37 cellular contexts compared by ENCODE assay signal in the genomic region with DNA sequence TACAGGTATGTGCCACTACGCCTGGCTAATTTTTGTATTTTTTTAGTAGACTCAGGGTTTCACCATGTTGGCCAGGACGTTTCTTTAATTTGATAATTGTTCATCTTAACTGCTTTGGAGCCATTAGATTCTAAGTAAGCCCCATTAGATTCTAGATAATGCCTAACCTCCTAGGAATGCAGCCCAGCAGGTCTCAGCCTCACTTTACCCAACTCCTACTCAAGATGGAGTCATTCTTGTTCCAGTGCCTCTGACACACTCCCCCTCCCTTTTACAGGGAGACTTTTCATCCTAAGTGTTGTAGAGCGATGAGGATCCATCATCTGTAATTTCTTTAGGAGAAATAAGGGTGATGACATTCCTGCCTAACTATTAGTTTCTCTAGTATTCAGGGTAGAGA. TPM values are rescaled to one million over a fixed set of nuclear protein-coding genes. Genes with fewer than 3 reads are reported as not detected.
"Had no signal": no experiment of that assay in that cellular context is flagged by ENCODE, and none has a peak within 500 bp of the region (broad histone marks: within the 10 kb centered on the region; RNA-seq: fewer than 3 reads in every experiment).

No MANE protein-coding gene starts in this region.

- H3K27ac Mint-ChIP-seq: activated B cell treated with CpG ODN at 0.5 μM for 24 hours; activated CD4-positive, alpha-beta memory T cell treated with anti-CD3 and anti-CD28 coated beads for 36 hours; activated CD4-positive, alpha-beta T cell treated with anti-CD3 and anti-CD28 coated beads, Interleukin-2, amount 10 ng/mL, durations not matched to agents 24 days and 14 days; activated CD8-positive, alpha-beta T cell treated with anti-CD3 and anti-CD28 coated beads for 36 hours; activated naive CD4-positive, alpha-beta T cell treated with anti-CD3 and anti-CD28 coated beads, Interleukin-2, amount 10 ng/mL, durations not matched to agents 7 days and 5 days; activated naive CD4-positive, alpha-beta T cell treated with anti-CD3 and anti-CD28 coated beads, Interleukin-2, amount 50 U/mL, for 24 hours; activated naive CD8-positive, alpha-beta T cell treated with anti-CD3 and anti-CD28 coated beads for 36 hours; activated T-cell treated with anti-CD3 and anti-CD28 coated beads, Interleukin-2, amount 50 U/mL, for 72 hours; activated T-helper 1 cell treated with anti-CD3 and anti-CD28 coated beads, Interleukin-12 subunit alpha, Interleukin-12 subunit beta, Interleukin-2, Interleukin-4 antibody, amounts not matched to agents 30 ng/mL and 10 ng/mL and 1 ng/mL, durations not matched to agents 14 hours and 24 hours and 36 hours; activated T-helper 17 cell treated with anti-CD3 and anti-CD28 coated beads, Interleukin-2, amount 50 U/mL, for 72 hours; T-helper 1 cell treated with Interleukin-12 subunit alpha and Interleukin-12 subunit beta and Interleukin-4 antibody, amounts not matched to agents 30 μg/mL and 1 μg/mL, for 36 hours; T-helper 2 cell treated with Interferon-gamma antibody and Interleukin-4, amounts not matched to agents 5 μg/mL and 100 μg/mL, for 36 hours had no signal

- H3K9me3 Mint-ChIP-seq: activated B cell treated with CpG ODN at 0.5 μM for 24 hours; activated CD4-positive, alpha-beta memory T cell treated with anti-CD3 and anti-CD28 coated beads for 36 hours; activated CD4-positive, alpha-beta T cell treated with anti-CD3 and anti-CD28 coated beads, Interleukin-2, amount 10 ng/mL, durations not matched to agents 24 days and 14 days; activated CD8-positive, alpha-beta T cell treated with anti-CD3 and anti-CD28 coated beads for 36 hours; activated naive CD4-positive, alpha-beta T cell treated with anti-CD3 and anti-CD28 coated beads, Interleukin-2, amount 10 ng/mL, durations not matched to agents 7 days and 5 days; activated naive CD4-positive, alpha-beta T cell treated with anti-CD3 and anti-CD28 coated beads, Interleukin-2, amount 50 U/mL, for 24 hours; activated naive CD8-positive, alpha-beta T cell treated with anti-CD3 and anti-CD28 coated beads for 36 hours; activated T-cell treated with anti-CD3 and anti-CD28 coated beads, Interleukin-2, amount 50 U/mL, for 4 hours; activated T-cell treated with anti-CD3 and anti-CD28 coated beads, Interleukin-2, amount 50 U/mL, for 72 hours; activated T-helper 1 cell treated with anti-CD3 and anti-CD28 coated beads, Interleukin-12 subunit alpha, Interleukin-12 subunit beta, Interleukin-2, Interleukin-4 antibody, amounts not matched to agents 30 ng/mL and 10 ng/mL and 1 ng/mL, durations not matched to agents 14 hours and 24 hours and 36 hours; activated T-helper 17 cell treated with anti-CD3 and anti-CD28 coated beads, Interleukin-2, amount 50 U/mL, for 72 hours; central memory CD8-positive, alpha-beta T cell; T-helper 1 cell treated with Interleukin-12 subunit alpha and Interleukin-12 subunit beta and Interleukin-4 antibody, amounts not matched to agents 30 μg/mL and 1 μg/mL, for 36 hours; T-helper 2 cell treated with Interferon-gamma antibody and Interleukin-4, amounts not matched to agents 5 μg/mL and 100 μg/mL, for 36 hours had no signal

- H3K36me3 Mint-ChIP-seq: activated CD4-positive, alpha-beta memory T cell treated with anti-CD3 and anti-CD28 coated beads for 36 hours; activated naive CD4-positive, alpha-beta T cell treated with anti-CD3 and anti-CD28 coated beads, Interleukin-2, amount 10 ng/mL, durations not matched to agents 7 days and 5 days; activated naive CD4-positive, alpha-beta T cell treated with anti-CD3 and anti-CD28 coated beads, Interleukin-2, amount 50 U/mL, for 24 hours; activated naive CD8-positive, alpha-beta T cell treated with anti-CD3 and anti-CD28 coated beads for 36 hours had no signal

- H3K36me3 ChIP-seq: adrenal gland, brain microvascular endothelial cell, breast epithelium, cardiac muscle cell had no signal

- H3K4me3 ChIP-seq: adrenal gland, body of pancreas, breast epithelium, cardiac muscle cell had no signal

- H3K9me3 ChIP-seq: adrenal gland, body of pancreas, breast epithelium had no signal

- ATAC-seq: activated CD8-positive, alpha-beta T cell treated with anti-CD3 and anti-CD28 coated beads for 36 hours; activated T-cell treated with anti-CD3 and anti-CD28 coated beads, Interleukin-2, amount 50 U/mL, for 4 hours; activated T-cell treated with anti-CD3 and anti-CD28 coated beads, Interleukin-2, amount 50 U/mL, for 72 hours; activated T-helper 17 cell treated with anti-CD3 and anti-CD28 coated beads, Interleukin-2, amount 50 U/mL, for 72 hours; body of pancreas had no signal

- H3K27me3 ChIP-seq: adrenal gland, body of pancreas, brain microvascular endothelial cell, breast epithelium, cardiac muscle cell had no signal

- H3K27ac ChIP-seq: adrenal gland, body of pancreas, brain microvascular endothelial cell, breast epithelium, cardiac muscle cell, VCaP had no signal

- H3K4me1 ChIP-seq: adrenal gland, body of pancreas, breast epithelium had no signal

- DNase-seq: activated B cell treated with CpG ODN at 0.5 μM for 24 hours; activated CD4-positive, alpha-beta memory T cell treated with anti-CD3 and anti-CD28 coated beads for 36 hours; activated CD4-positive, alpha-beta T cell treated with anti-CD3 and anti-CD28 coated beads for 4 hours; activated CD4-positive, alpha-beta T cell treated with anti-CD3 and anti-CD28 coated beads, Interleukin-2, amount 10 ng/mL, durations not matched to agents 24 days and 14 days; activated CD4-positive, alpha-beta T cell treated with anti-CD3 and anti-CD28 coated beads, Interleukin-2, amount 50 U/mL, for 1 hour; activated CD4-positive, alpha-beta T cell treated with anti-CD3 and anti-CD28 coated beads, Interleukin-2, amount 50 U/mL, for 4 hours; activated CD4-positive, CD25-positive, alpha-beta regulatory T cell treated with anti-CD3 and anti-CD28 coated beads, Interleukin-2, amount 50 U/mL, for 72 hours; activated CD8-positive, alpha-beta memory T cell treated with anti-CD3 and anti-CD28 coated beads, Interleukin-2, amount 50 U/mL, for 4 hours; activated CD8-positive, alpha-beta T cell treated with anti-CD3 and anti-CD28 coated beads for 36 hours; activated effector memory CD4-positive, alpha-beta T cell treated with anti-CD3 and anti-CD28 coated beads, Interleukin-2, amount 50 U/mL, for 16 hours; activated gamma-delta T cell treated with Interleukin-2 at 50 U/mL for 16 hours; activated naive CD4-positive, alpha-beta T cell treated with anti-CD3 and anti-CD28 coated beads, Interleukin-2, amount 10 ng/mL, durations not matched to agents 7 days and 5 days; activated naive CD4-positive, alpha-beta T cell treated with Interleukin-2 at 50 U/mL for 16 hours; activated naive CD8-positive, alpha-beta T cell treated with anti-CD3 and anti-CD28 coated beads for 36 hours; activated T-cell treated with anti-CD3 and anti-CD28 coated beads for 4 hours; activated T-cell treated with anti-CD3 and anti-CD28 coated beads, Interleukin-2, amount 50 U/mL, for 1 hour; activated T-cell treated with anti-CD3 and anti-CD28 coated beads, Interleukin-2, amount 50 U/mL, for 4 hours; activated T-cell treated with anti-CD3 and anti-CD28 coated beads, Interleukin-2, amount 50 U/mL, for 72 hours; amniotic stem cell; aorta; body of pancreas; brain microvascular endothelial cell; caudate nucleus; cerebellar nuclear complex; T-helper 1 cell; T-helper 9 cell had no signal

RNA-seq across cellular contexts. Expression of a gene that starts 23.7 kb away (rescaled TPM):
- total RNA-seq: activated CD4-positive, alpha-beta memory T cell treated with anti-CD3 and anti-CD28 coated beads for 36 hours; activated T-cell treated with anti-CD3 and anti-CD28 coated beads, Interleukin-2, amount 50 U/mL, for 4 hours; activated T-helper 17 cell treated with anti-CD3 and anti-CD28 coated beads, Interleukin-2, amount 50 U/mL, for 72 hours; cardiac muscle cell; chondrocyte had no signal
